ENCODE assay signal across 8 cellular contexts in the genomic region with DNA sequence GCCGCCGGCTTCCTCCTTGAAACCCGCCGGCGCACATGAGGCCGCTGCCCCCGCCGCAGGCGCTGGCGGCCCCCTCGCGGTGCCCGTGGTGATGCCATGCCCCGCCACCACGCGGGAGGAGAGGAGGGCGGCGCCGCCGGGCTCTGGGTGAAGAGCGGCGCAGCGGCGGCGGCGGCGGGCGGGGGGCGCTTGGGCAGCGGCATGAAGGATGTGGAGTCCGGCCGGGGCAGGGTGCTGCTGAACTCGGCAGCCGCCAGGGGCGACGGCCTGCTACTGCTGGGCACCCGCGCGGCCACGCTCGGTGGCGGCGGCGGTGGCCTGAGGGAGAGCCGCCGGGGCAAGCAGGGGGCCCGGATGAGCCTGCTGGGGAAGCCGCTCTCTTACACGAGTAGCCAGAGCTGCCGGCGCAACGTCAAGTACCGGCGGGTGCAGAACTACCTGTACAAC. TPM values are rescaled to one million over a fixed set of nuclear protein-coding genes. Genes with fewer than 3 reads are reported as not detected.
A peak's percentile ranks its signal among the peaks of the same experiment; 100 is the strongest.
DNase-seq lines count a peak whose midpoint lies in the region; ATAC-seq and TF ChIP-seq lines count a peak whose summit lies in the region.

No MANE protein-coding gene starts in this region.

- ATAC-seq in GM18498 (IDR thresholded peaks at IDR 0.05; ENCODE audit: unreplicated experiment) (peak; percentile 44), HG03095 (IDR thresholded peaks at IDR 0.05; ENCODE audit: unreplicated experiment) (peak; percentile 21)
- ATAC-seq in activated T-cell treated with anti-CD3 and anti-CD28 coated beads, Interleukin-2, amount 50 U/mL, for 4 hours = peak; percentile 41 to 49

- no peaks in the 10 kb centered on the region for H3K27me3 Mint-ChIP-seq in activated T-cell treated with anti-CD3 and anti-CD28 coated beads, Interleukin-2, amount 50 U/mL, for 4 hours (ENCODE audit: low read depth)

- H3K27me3 ChIP-seq in neutrophil = peaks cover 20% of the 10 kb centered on the region

- no peaks in the 10 kb centered on the region for H3K36me3 ChIP-seq in neutrophil

- H3K27ac ChIP-seq in 22Rv1 (peak overlapping the region; percentile 47), neutrophil (no peak overlapping the region)

- peaks cover 2% of the 10 kb centered on the region for H3K36me3 Mint-ChIP-seq in activated T-cell treated with anti-CD3 and anti-CD28 coated beads, Interleukin-2, amount 50 U/mL, for 4 hours (ENCODE audit: insufficient read depth)

- peaks cover 64% of the 10 kb centered on the region for H3K4me1 Mint-ChIP-seq in activated T-cell treated with anti-CD3 and anti-CD28 coated beads, Interleukin-2, amount 50 U/mL, for 4 hours (ENCODE audit: low read depth)

- peak overlapping the region; percentile 95 for H3K4me3 Mint-ChIP-seq in activated T-cell treated with anti-CD3 and anti-CD28 coated beads, Interleukin-2, amount 50 U/mL, for 4 hours

- no peaks in the 10 kb centered on the region for H3K9me3 ChIP-seq in neutrophil

- TF ChIP-seq CTCF in 22Rv1 (IDR thresholded peaks at IDR 0.05) = peak; percentile 43
- no peak for TF ChIP-seq CTCF in neutrophil (IDR thresholded peaks at IDR 0.05)

- no peaks in the 10 kb centered on the region for H3K9me3 Mint-ChIP-seq in activated T-cell treated with anti-CD3 and anti-CD28 coated beads, Interleukin-2, amount 50 U/mL, for 4 hours

- peak overlapping the region; percentile 60 for H3K4me3 ChIP-seq in neutrophil (ENCODE audit: low read depth in 1 of 2, low read length in 1 of 2)

- peaks cover 36 to 42% of the 10 kb centered on the region in 2 experiments for H3K4me1 ChIP-seq in neutrophil (ENCODE audit: control insufficient read depth in 1 of 2, insufficient read depth in 1 of 2, low read depth in 1 of 2, low read length in 1 of 2)

- DNase-seq in NCI-H774 (lab: John Stamatoyannopoulos, UW) = peak; percentile 63
- DNase-seq in activated T-cell treated with anti-CD3 and anti-CD28 coated beads, Interleukin-2, amount 50 U/mL, for 4 hours = peak; percentile 60
- peak; percentile 22 for DNase-seq in fibroblast of peridontal ligament (ENCODE audit: extremely low read depth)
- peak; percentile 43 for DNase-seq in ureter (ENCODE audit: low spot score)

RNA-seq across cellular contexts. Expression of a gene that starts 0.3 kb away (rescaled TPM):
- total RNA-seq in activated T-cell treated with anti-CD3 and anti-CD28 coated beads, Interleukin-2, amount 50 U/mL, for 4 hours = 10 to 100 TPM in 2 of 3 donors, 1 to 10 TPM in 1; 9.7 to 13.1 (median 11.0) TPM
- total RNA-seq in ureter = 1.8 TPM
